Comparison of ENCODE assay signal across 27 cellular contexts in the genomic region with DNA sequence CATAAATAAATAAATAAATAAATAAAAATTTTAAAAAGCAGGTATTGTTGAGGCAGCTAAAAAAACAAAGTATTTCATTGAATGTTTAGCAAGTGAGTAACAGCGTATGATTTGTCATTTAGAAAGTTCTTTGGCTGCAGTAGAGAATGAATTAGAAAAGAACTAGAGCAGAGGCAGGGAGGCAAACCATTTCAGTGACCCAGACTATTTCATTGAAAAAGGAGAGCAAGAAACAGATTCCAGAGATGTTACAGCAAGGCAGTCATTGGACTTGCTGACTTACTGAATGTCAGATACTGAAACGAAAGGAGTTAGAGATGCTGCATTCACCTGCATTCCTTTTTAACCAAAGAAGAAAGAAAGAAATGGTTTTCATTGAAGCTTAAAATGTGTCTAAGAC.
DNase-seq lines count a peak whose midpoint lies in the region; ATAC-seq and TF ChIP-seq lines count a peak whose summit lies in the region.
"Had no signal": no experiment of that assay in that cellular context is flagged by ENCODE, and none has a peak within 500 bp of the region (broad histone marks: within the 10 kb centered on the region; RNA-seq: fewer than 3 reads in every experiment).

No MANE protein-coding gene starts in this region.

- no peaks in the 10 kb centered on the region for H3K36me3 ChIP-seq in SK-N-SH (replicated peaks in 1 of 2; ENCODE audit: control insufficient read depth in 1 of 2, insufficient read depth in 2 of 2, low read length in 1 of 2)
- H3K36me3 ChIP-seq in smooth muscle cell (ENCODE audit: low read depth), result no peaks in the 10 kb centered on the region
- peaks cover 0 to 5% (median 0%) of the 10 kb centered on the region in 3 donors for H3K36me3 ChIP-seq in esophagus squamous epithelium
- H3K36me3 ChIP-seq: right atrium auricular region, upper lobe of right lung had no signal

- H3K27ac ChIP-seq in SK-N-SH (ENCODE audit: low read depth in 2 of 2, low read length in 1 of 2), result no peak overlapping the region; a peak in 1 of 4 replicates
- peak overlapping the region; percentile 48 for H3K27ac ChIP-seq in epithelial cell of prostate
- no peak overlapping the region for H3K27ac ChIP-seq in smooth muscle cell (ENCODE audit: low read depth)
- no peak overlapping the region for H3K27ac ChIP-seq in esophagus squamous epithelium
- H3K27ac ChIP-seq: body of pancreas, KMS-11, right atrium auricular region, upper lobe of right lung had no signal

- H2AFZ ChIP-seq in SK-N-SH (ENCODE audit: low read depth) (no peak overlapping the region), smooth muscle cell (ENCODE audit: low read depth) (no peak overlapping the region)

- H3K9ac ChIP-seq in SK-N-SH (no peak overlapping the region), smooth muscle cell (ENCODE audit: low read depth) (no peak overlapping the region)
- H3K9ac ChIP-seq: KMS-11 had no signal

- no peak for TF ChIP-seq RAD21 in SK-N-SH (IDR thresholded peaks at IDR 0.05; ENCODE audit: low read length)

- CTCF ChIA-PET in SK-N-SH (lab: Yijun Ruan, JAX), result interaction anchor here (1.0 to 1.1 kb wide), 3 partner anchors 27 to 167 kb away, joined by 3 to 4 read pairs (median 3); no protein-coding TSS in a partner anchor

- no peak for TF ChIP-seq CTCF in SK-N-SH (IDR thresholded peaks at IDR 0.05)
- TF ChIP-seq CTCF in smooth muscle cell (IDR thresholded peaks at IDR 0.05; ENCODE audit: borderline replicate concordance, insufficient read depth, poor library complexity, severe bottlenecking), result no peak
- no peak for TF ChIP-seq CTCF in esophagus squamous epithelium (IDR thresholded peaks at IDR 0.05)

- peaks cover 20% of the 10 kb centered on the region for H3F3A ChIP-seq in SK-N-SH (replicated peaks; ENCODE audit: insufficient read depth)
- no peaks in the 10 kb centered on the region for H3F3A ChIP-seq in smooth muscle cell (ENCODE audit: low read depth)

- no peak overlapping the region for H3K4me2 ChIP-seq in SK-N-SH
- H3K4me2 ChIP-seq in smooth muscle cell, result no peak overlapping the region
- H3K4me2 ChIP-seq: KMS-11 had no signal

- H4K20me1 ChIP-seq in SK-N-SH (ENCODE audit: insufficient read depth) (no peaks in the 10 kb centered on the region), smooth muscle cell (ENCODE audit: low read depth) (no peaks in the 10 kb centered on the region)

- H3K9me3 ChIP-seq in SK-N-SH (no peaks in the 10 kb centered on the region), smooth muscle cell (replicated peaks; ENCODE audit: low read depth) (no peaks in the 10 kb centered on the region), esophagus squamous epithelium (no peaks in the 10 kb centered on the region)
- H3K9me3 ChIP-seq: body of pancreas, right atrium auricular region, upper lobe of right lung had no signal

- intact Hi-C loops in esophagus squamous epithelium (cut with DNase I), result no loop called here

- no peak for ATAC-seq in HG02885 (IDR thresholded peaks at IDR 0.05; ENCODE audit: poor library complexity, unreplicated experiment)
- ATAC-seq: body of pancreas, left ventricle myocardium superior, T-cell, upper lobe of right lung, WTC11 had no signal

- peaks cover 21 to 53% of the 10 kb centered on the region in 2 experiments; a peak in 3 of 4 replicates for H3K4me1 ChIP-seq in SK-N-SH (ENCODE audit: control insufficient read depth in 1 of 2, insufficient read depth in 2 of 2, low read depth in 1 of 2, low read length in 1 of 2)
- no peaks in the 10 kb centered on the region for H3K4me1 ChIP-seq in smooth muscle cell (ENCODE audit: low read depth)
- no peaks in the 10 kb centered on the region for H3K4me1 ChIP-seq in esophagus squamous epithelium
- H3K4me1 ChIP-seq: upper lobe of right lung had no signal

- H3K9me2 ChIP-seq in SK-N-SH, result no peaks in the 10 kb centered on the region

- no peak for TF ChIP-seq POLR2A in esophagus squamous epithelium (IDR thresholded peaks at IDR 0.05)

- no peak for TF ChIP-seq EP300 in SK-N-SH (IDR thresholded peaks at IDR 0.05; ENCODE audit: borderline replicate concordance in 1 of 2, low read depth in 1 of 2, low read length in 1 of 2)

- POLR2A ChIA-PET in SK-N-SH (lab: Yijun Ruan, JAX), result no interaction called here

- H3K27me3 ChIP-seq in SK-N-SH (ENCODE audit: insufficient read depth) (no peaks in the 10 kb centered on the region), smooth muscle cell (ENCODE audit: low read depth) (no peaks in the 10 kb centered on the region), esophagus squamous epithelium (no peaks in the 10 kb centered on the region)
- H3K27me3 ChIP-seq: body of pancreas, right atrium auricular region, upper lobe of right lung had no signal

- H3K79me2 ChIP-seq in SK-N-SH (ENCODE audit: insufficient read depth) (no peaks in the 10 kb centered on the region), smooth muscle cell (ENCODE audit: low read depth) (no peaks in the 10 kb centered on the region)

- 79% methylated on average over 2 of the region's 2 CpGs for WGBS in SK-N-SH (ENCODE audit: low lambda C conversion rate)
- WGBS in smooth muscle cell (ENCODE audit: low lambda C conversion rate), result 90% methylated on average over 2 of the region's 2 CpGs
- 82% methylated on average over 2 of the region's 2 CpGs for WGBS in esophagus squamous epithelium, 2 donors

- H3K4me3 ChIP-seq in SK-N-SH (ENCODE audit: low read depth in 2 of 2, low read length in 1 of 2) (no peak overlapping the region), smooth muscle cell (no peak overlapping the region), esophagus squamous epithelium (no peak overlapping the region)
- H3K4me3 ChIP-seq: body of pancreas, right atrium auricular region, upper lobe of right lung had no signal

- DNase-seq in EH (ENCODE audit: low read depth) (peak; percentile 24), SK-N-SH (no peak), epithelial cell of prostate (ENCODE audit: low read depth, low spot score) (no peak), kidney tubule cell (ENCODE audit: low spot score) (peak; percentile 64), smooth muscle cell (lab: John Stamatoyannopoulos, UW; ENCODE audit: unreplicated experiment) (no peak), esophagus squamous epithelium (lab: John Stamatoyannopoulos, UW) (no peak)
- no peak for DNase-seq in activated CD4-positive, CD25-positive, alpha-beta regulatory T cell (lab: John Stamatoyannopoulos, UW)
- DNase-seq: activated CD4-positive, alpha-beta T cell treated with anti-CD3 and anti-CD28 coated beads, Interleukin-2, amount 10 ng/mL, durations not matched to agents 7 days and 5 days; activated gamma-delta T cell; activated naive CD8-positive, alpha-beta T cell treated with anti-CD3 and anti-CD28 coated beads, Interleukin-2, amount 10 ng/mL, durations not matched to agents 7 days and 5 days; activated T-cell treated with anti-CD3 and anti-CD28 coated beads, Interleukin-2, amount 50 U/mL, for 24 hours; body of pancreas; CD4-positive, alpha-beta T cell; DND-41; endodermal cell; left ventricle myocardium superior; NCI-H1417 treated with DMSO at 0.1 percent for 48 hours; NCI-H2081 treated with DMSO at 0.1 percent for 48 hours; SIG-M5; stimulated activated CD4-positive, alpha-beta T cell treated with anti-CD3 and anti-CD28 coated beads, Interleukin-1b, Interleukin-23, amount 100 ng/mL, for 48 hours; stimulated activated naive CD4-positive, alpha-beta T cell treated with Interleukin-2 at 50 U/mL for 16 hours; T-cell; upper lobe of right lung had no signal

TF ChIP-seq in SK-N-SH, 30 proteins besides CTCF, POLR2A, EP300 and RAD21:
- no peak for TF ChIP-seq TEAD4 (IDR thresholded peaks at IDR 0.05; ENCODE audit: borderline replicate concordance, insufficient read depth)
- TF ChIP-seq, protein P1, sequence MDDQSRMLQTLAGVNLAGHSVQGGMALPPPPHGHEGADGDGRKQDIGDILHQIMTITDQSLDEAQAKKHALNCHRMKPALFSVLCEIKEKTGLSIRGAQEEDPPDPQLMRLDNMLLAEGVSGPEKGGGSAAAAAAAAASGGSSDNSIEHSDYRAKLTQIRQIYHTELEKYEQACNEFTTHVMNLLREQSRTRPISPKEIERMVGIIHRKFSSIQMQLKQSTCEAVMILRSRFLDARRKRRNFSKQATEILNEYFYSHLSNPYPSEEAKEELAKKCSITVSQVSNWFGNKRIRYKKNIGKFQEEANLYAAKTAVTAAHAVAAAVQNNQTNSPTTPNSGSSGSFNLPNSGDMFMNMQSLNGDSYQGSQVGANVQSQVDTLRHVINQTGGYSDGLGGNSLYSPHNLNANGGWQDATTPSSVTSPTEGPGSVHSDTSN (IDR thresholded peaks at IDR 0.05), result 0 out of 2 replicates have a peak, but pooled peaks have one; percentile 4
- TF ChIP-seq FOSL2 (IDR thresholded peaks at IDR 0.05; ENCODE audit: borderline replicate concordance, low read depth), result peak; percentile 16; the same call in 1 of the 2 replicates
- no peak for TF ChIP-seq GATA2 (CRISPR knock-in tag; IDR thresholded peaks at IDR 0.05)
- TF ChIP-seq, protein P2, sequence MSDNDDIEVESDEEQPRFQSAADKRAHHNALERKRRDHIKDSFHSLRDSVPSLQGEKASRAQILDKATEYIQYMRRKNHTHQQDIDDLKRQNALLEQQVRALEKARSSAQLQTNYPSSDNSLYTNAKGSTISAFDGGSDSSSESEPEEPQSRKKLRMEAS (IDR thresholded peaks at IDR 0.05; ENCODE audit: low read depth), result no peak
- TF ChIP-seq EZH2phosphoT487 (IDR thresholded peaks at IDR 0.05; ENCODE audit: borderline replicate concordance, low read depth), result no peak
- no peak for TF ChIP-seq GABPA (IDR thresholded peaks at IDR 0.05; ENCODE audit: low read depth)
- TF ChIP-seq TCF12 (IDR thresholded peaks at IDR 0.05), result peak; percentile 28; the same call in 1 of the 2 replicates
- TF ChIP-seq, protein P3, sequence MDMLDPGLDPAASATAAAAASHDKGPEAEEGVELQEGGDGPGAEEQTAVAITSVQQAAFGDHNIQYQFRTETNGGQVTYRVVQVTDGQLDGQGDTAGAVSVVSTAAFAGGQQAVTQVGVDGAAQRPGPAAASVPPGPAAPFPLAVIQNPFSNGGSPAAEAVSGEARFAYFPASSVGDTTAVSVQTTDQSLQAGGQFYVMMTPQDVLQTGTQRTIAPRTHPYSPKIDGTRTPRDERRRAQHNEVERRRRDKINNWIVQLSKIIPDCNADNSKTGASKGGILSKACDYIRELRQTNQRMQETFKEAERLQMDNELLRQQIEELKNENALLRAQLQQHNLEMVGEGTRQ (IDR thresholded peaks at IDR 0.05; ENCODE audit: borderline replicate concordance, low read depth, low read length), result no peak
- TF ChIP-seq, protein P4, sequence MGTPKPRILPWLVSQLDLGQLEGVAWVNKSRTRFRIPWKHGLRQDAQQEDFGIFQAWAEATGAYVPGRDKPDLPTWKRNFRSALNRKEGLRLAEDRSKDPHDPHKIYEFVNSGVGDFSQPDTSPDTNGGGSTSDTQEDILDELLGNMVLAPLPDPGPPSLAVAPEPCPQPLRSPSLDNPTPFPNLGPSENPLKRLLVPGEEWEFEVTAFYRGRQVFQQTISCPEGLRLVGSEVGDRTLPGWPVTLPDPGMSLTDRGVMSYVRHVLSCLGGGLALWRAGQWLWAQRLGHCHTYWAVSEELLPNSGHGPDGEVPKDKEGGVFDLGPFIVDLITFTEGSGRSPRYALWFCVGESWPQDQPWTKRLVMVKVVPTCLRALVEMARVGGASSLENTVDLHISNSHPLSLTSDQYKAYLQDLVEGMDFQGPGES (IDR thresholded peaks at IDR 0.05; ENCODE audit: low read depth, low read length), result no peak

Comparison
In these comparisons a context has a peak if more than half of its experiments do, and no peak if none do; other contexts are left out.
1. DNase-seq: peak in EH (single experiment) and kidney tubule cell (single experiment); none in SK-N-SH (single experiment), epithelial cell of prostate (single experiment), smooth muscle cell (single experiment), esophagus squamous epithelium (single experiment) and activated CD4-positive, CD25-positive, alpha-beta regulatory T cell (0 of 4).